ENCODE assay signal across 1 cellular context in genomic region chr19:4278926-4279529, GRCh38.
TF ChIP-seq lines count a peak whose summit lies in the region.

A gene with protein sequence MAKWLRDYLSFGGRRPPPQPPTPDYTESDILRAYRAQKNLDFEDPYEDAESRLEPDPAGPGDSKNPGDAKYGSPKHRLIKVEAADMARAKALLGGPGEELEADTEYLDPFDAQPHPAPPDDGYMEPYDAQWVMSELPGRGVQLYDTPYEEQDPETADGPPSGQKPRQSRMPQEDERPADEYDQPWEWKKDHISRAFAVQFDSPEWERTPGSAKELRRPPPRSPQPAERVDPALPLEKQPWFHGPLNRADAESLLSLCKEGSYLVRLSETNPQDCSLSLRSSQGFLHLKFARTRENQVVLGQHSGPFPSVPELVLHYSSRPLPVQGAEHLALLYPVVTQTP (plus strand): TSS chr19:4279266. CDS start chr19:4280064, 798 bp downstream.

TF ChIP-seq in H1, 55 proteins besides CTCF, POLR2A, EP300 and RAD21:
- TF ChIP-seq SP4 (IDR thresholded peaks at IDR 0.05; ENCODE audit: low read length) (no peak), NANOG (IDR thresholded peaks at IDR 0.05; ENCODE audit: insufficient read depth, low read depth, low read length, poor library complexity, severe bottlenecking) (no peak), SIRT6 (IDR thresholded peaks at IDR 0.05; ENCODE audit: low read length) (no peak), PHF8 (conservative IDR thresholded peaks at IDR 0.05; ENCODE audit: low read depth, low read length) (no peak), CBX8 (IDR thresholded peaks at IDR 0.05; ENCODE audit: borderline replicate concordance, low read depth, low read length) (no peak), EGR1 (IDR thresholded peaks at IDR 0.05; ENCODE audit: borderline replicate concordance, low read depth, low read length) (no peak), EZH2 (IDR thresholded peaks at IDR 0.05; ENCODE audit: low read depth, low read length, severe bottlenecking) (no peak), RFX5 (IDR thresholded peaks at IDR 0.05; ENCODE audit: borderline replicate concordance, low read depth, low read length) (no peak), CBX5 (IDR thresholded peaks at IDR 0.05; ENCODE audit: low read depth, low read length) (no peak), TAF1 (IDR thresholded peaks at IDR 0.05; ENCODE audit: low read depth, low read length) (peak; percentile 34; the same call in 1 of the 2 replicates), ASH2L (IDR thresholded peaks at IDR 0.05; ENCODE audit: low read length) (peak; percentile 39), BACH1 (IDR thresholded peaks at IDR 0.05; ENCODE audit: low read length) (no peak), HDAC2 (IDR thresholded peaks at IDR 0.05; ENCODE audit: borderline replicate concordance in 1 of 2, low read depth in 2 of 2, low read length in 2 of 2) (no peak), CTBP2 (IDR thresholded peaks at IDR 0.05; ENCODE audit: borderline replicate concordance, insufficient read depth, insufficient read length, low read length) (peak; percentile 24), KDM4A (IDR thresholded peaks at IDR 0.05; ENCODE audit: low read depth, low read length, severe bottlenecking) (peak; percentile 70), CHD2 (IDR thresholded peaks at IDR 0.05; ENCODE audit: low read length) (no peak), SAP30 (IDR thresholded peaks at IDR 0.05; ENCODE audit: insufficient read depth, insufficient replicate concordance, low read length) (no peak)
